ENCODE assay signal across 19 cellular contexts in the genomic region with DNA sequence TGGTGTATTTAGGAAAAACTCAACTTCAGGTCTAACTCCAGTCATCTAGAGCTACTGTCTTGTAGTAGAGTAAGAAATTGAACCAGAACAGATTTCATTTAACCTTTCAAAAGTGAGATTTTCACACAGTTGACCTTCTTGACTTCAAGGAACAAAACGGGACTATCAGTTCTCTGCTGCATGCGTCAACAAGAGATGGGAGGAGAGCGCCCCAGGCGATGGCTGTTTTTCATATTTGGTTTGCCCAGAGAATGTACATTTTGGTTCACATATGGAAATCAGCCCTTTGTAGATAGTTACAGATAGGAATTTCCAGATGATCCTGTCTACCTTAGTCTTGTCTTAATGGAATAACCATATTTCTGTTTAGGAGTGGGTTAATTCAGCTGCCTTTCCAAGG.
DNase-seq lines count a peak whose midpoint lies in the region; ATAC-seq, FAIRE-seq and TF ChIP-seq lines count a peak whose summit lies in the region.
"Had no signal": no experiment of that assay in that cellular context is flagged by ENCODE, and none has a peak within 500 bp of the region (broad histone marks: within the 10 kb centered on the region; RNA-seq: fewer than 3 reads in every experiment).

No MANE protein-coding gene starts in this region.

- H3K4me3 Mint-ChIP-seq in WTC11 (no peak overlapping the region), neural crest cell (no peak overlapping the region)
- H3K4me3 Mint-ChIP-seq: CD4-positive, alpha-beta memory T cell; GM23338; H9 had no signal

- H3K36me3 Mint-ChIP-seq in WTC11 (peaks cover 11% of the 10 kb centered on the region), neural crest cell (ENCODE audit: low read depth) (peaks cover 23% of the 10 kb centered on the region)

- H3K36me3 ChIP-seq in OCI-LY7 (ENCODE audit: insufficient read depth, low read length): peaks cover 75% of the 10 kb centered on the region

- peaks cover 3% of the 10 kb centered on the region; the same call in 1 of the 2 replicates for H3K4me1 Mint-ChIP-seq in WTC11
- H3K4me1 Mint-ChIP-seq in neural crest cell: peaks cover 7% of the 10 kb centered on the region
- H3K4me1 Mint-ChIP-seq: CD4-positive, alpha-beta memory T cell had no signal

- H3K79me2 ChIP-seq in OCI-LY7 (ENCODE audit: insufficient read depth, low read depth, low read length): no peaks in the 10 kb centered on the region

- POLR2A ChIA-PET in A549 (lab: Yijun Ruan, JAX): no interaction called here
- POLR2A ChIA-PET in WTC11 (lab: Charles Lee): no interaction called here
- POLR2A ChIA-PET in OCI-LY7 (lab: Charles Lee): interaction anchor here (0.6 to 1.0 kb wide), 2 partner anchors 13 to 39 kb away, joined by 3 read pairs; no protein-coding TSS in a partner anchor

- H3K27ac Mint-ChIP-seq in WTC11 (0 out of 2 replicates have a peak overlapping the region, but pooled peaks have one; percentile 16), neural crest cell (ENCODE audit: unreplicated experiment) (peak overlapping the region; percentile 1)
- H3K27ac Mint-ChIP-seq: CD4-positive, alpha-beta memory T cell; GM23338 had no signal

- no peak overlapping the region for H2AFZ ChIP-seq in OCI-LY7 (ENCODE audit: low read length)
- H2AFZ ChIP-seq: GM23338 had no signal

- H3K27ac ChIP-seq in A549 (no peak overlapping the region), OCI-LY7 (ENCODE audit: low read depth, low read length, poor library complexity, severe bottlenecking) (no peak overlapping the region)

- H3K4me3 ChIP-seq in A549: no peak overlapping the region
- no peak overlapping the region for H3K4me3 ChIP-seq in OCI-LY7 (ENCODE audit: low read depth, low read length, poor library complexity, severe bottlenecking)
- H3K4me3 ChIP-seq: GM23338 had no signal

- H3K9me3 ChIP-seq in A549 (no peaks in the 10 kb centered on the region), OCI-LY7 (ENCODE audit: low read length) (no peaks in the 10 kb centered on the region)

- no peak for TF ChIP-seq POLR2A in A549 (IDR thresholded peaks at IDR 0.05; ENCODE audit: low read length)

- peaks cover 3% of the 10 kb centered on the region for H3K4me1 ChIP-seq in A549
- H3K4me1 ChIP-seq in OCI-LY7 (ENCODE audit: insufficient read depth, low read length, poor library complexity, severe bottlenecking): no peaks in the 10 kb centered on the region

- ATAC-seq in A549 (no peak), WTC11 (no peak), HG03520 (IDR thresholded peaks at IDR 0.05; ENCODE audit: unreplicated experiment) (no peak)
- ATAC-seq: GM23338, HCT116 had no signal

- H3K27me3 Mint-ChIP-seq in WTC11 (ENCODE audit: low read depth) (no peaks in the 10 kb centered on the region), neural crest cell (ENCODE audit: low read depth) (no peaks in the 10 kb centered on the region)
- H3K27me3 Mint-ChIP-seq: CD4-positive, alpha-beta memory T cell had no signal

- 90% methylated on average over 4 of the region's 4 CpGs for WGBS in A549 (ENCODE audit: missing lambda C conversion rate)

- H3K9me3 Mint-ChIP-seq in WTC11: no peaks in the 10 kb centered on the region
- H3K9me3 Mint-ChIP-seq in neural crest cell: no peaks in the 10 kb centered on the region
- H3K9me3 Mint-ChIP-seq: CD4-positive, alpha-beta memory T cell; GM23338; H9 had no signal

- DNase-seq in A549 (ENCODE audit: low read depth in 1 of 2, low spot score in 1 of 2) (no peak), WTC11 (ENCODE audit: low spot score) (no peak), neural crest cell (ENCODE audit: low read depth, low spot score) (no peak), NCI-H82 (lab: John Stamatoyannopoulos, UW) (no peak), OCI-LY7 (ENCODE audit: low spot score) (no peak)
- DNase-seq: 8988T; C1 segment of cervical spinal cord; Calu3; CD4-positive, alpha-beta memory T cell; COR-L47; DMS53; DMS79 treated with DMSO at 0.1 percent for 48 hours; GF-D8; H9 had no signal

- intact Hi-C loops in OCI-LY7 (cut with micrococcal nuclease; ENCODE audit: unreplicated experiment): no loop called here

- TF ChIP-seq EP300 in A549 (IDR thresholded peaks at IDR 0.05): no peak

- TF ChIP-seq RAD21 in A549 (conservative IDR thresholded peaks at IDR 0.05 in 1 of 2, IDR thresholded peaks at IDR 0.05 in 1 of 2): no peak

- FAIRE-seq in A549 (lab: Jason Lieb, UNC): peak; percentile 94
- FAIRE-seq: GM12891, GM18507 had no signal

- TF ChIP-seq CTCF in A549 (IDR thresholded peaks at IDR 0.05) (no peak), WTC11 (IDR thresholded peaks at IDR 0.05) (no peak), neural crest cell (conservative IDR thresholded peaks at IDR 0.05) (no peak), OCI-LY7 (conservative IDR thresholded peaks at IDR 0.05; ENCODE audit: low read length) (no peak)

- CTCF ChIA-PET in A549 (lab: Yijun Ruan, JAX) (interaction anchor here (3.5 kb wide), 1 partner anchor 12 kb away, joined by 22 read pairs; no protein-coding TSS in a partner anchor), WTC11 (lab: Charles Lee) (no interaction called here), OCI-LY7 (lab: Charles Lee; ENCODE audit: unreplicated experiment) (no interaction called here)

- H3K9me2 ChIP-seq in OCI-LY7 (ENCODE audit: insufficient read depth, low read length): no peaks in the 10 kb centered on the region

- BruUV-seq in OCI-LY7 (replicated peaks; lab: Mats Ljungman, UMichigan): no TSS peak

- no peaks in the 10 kb centered on the region for H4K20me1 ChIP-seq in OCI-LY7 (ENCODE audit: insufficient read depth, low read length)

- H3K4me2 ChIP-seq in A549: no peak overlapping the region
- H3K4me2 ChIP-seq in OCI-LY7 (ENCODE audit: low read length): no peak overlapping the region
- H3K4me2 ChIP-seq: GM23338 had no signal

TF ChIP-seq in A549, 52 proteins besides CTCF, POLR2A, EP300 and RAD21 (continues in another document):
- TF ChIP-seq, protein P1, sequence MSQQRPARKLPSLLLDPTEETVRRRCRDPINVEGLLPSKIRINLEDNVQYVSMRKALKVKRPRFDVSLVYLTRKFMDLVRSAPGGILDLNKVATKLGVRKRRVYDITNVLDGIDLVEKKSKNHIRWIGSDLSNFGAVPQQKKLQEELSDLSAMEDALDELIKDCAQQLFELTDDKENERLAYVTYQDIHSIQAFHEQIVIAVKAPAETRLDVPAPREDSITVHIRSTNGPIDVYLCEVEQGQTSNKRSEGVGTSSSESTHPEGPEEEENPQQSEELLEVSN (IDR thresholded peaks at IDR 0.05; ENCODE audit: borderline replicate concordance, low read depth): no peak
- TF ChIP-seq EHMT2 (IDR thresholded peaks at IDR 0.05; ENCODE audit: low read depth) (no peak), EHF (CRISPR knock-in tag; IDR thresholded peaks at IDR 0.05) (no peak), JUN (IDR thresholded peaks at IDR 0.05) (no peak)
- TF ChIP-seq, protein P2, sequence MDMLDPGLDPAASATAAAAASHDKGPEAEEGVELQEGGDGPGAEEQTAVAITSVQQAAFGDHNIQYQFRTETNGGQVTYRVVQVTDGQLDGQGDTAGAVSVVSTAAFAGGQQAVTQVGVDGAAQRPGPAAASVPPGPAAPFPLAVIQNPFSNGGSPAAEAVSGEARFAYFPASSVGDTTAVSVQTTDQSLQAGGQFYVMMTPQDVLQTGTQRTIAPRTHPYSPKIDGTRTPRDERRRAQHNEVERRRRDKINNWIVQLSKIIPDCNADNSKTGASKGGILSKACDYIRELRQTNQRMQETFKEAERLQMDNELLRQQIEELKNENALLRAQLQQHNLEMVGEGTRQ (IDR thresholded peaks at IDR 0.05): no peak
- TF ChIP-seq, protein P3, sequence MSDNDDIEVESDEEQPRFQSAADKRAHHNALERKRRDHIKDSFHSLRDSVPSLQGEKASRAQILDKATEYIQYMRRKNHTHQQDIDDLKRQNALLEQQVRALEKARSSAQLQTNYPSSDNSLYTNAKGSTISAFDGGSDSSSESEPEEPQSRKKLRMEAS (IDR thresholded peaks at IDR 0.05): no peak

TF ChIP-seq in WTC11, 78 proteins besides CTCF, POLR2A, EP300 and RAD21 (continues in another document):
- TF ChIP-seq JAZF1 (CRISPR knock-in tag; IDR thresholded peaks at IDR 0.05) (no peak), IRF2 (CRISPR knock-in tag; IDR thresholded peaks at IDR 0.05; ENCODE audit: borderline replicate concordance, low read depth) (no peak), MXD4 (CRISPR knock-in tag; IDR thresholded peaks at IDR 0.05; ENCODE audit: borderline replicate concordance) (no peak), TCF7 (CRISPR knock-in tag; IDR thresholded peaks at IDR 0.05; ENCODE audit: low read depth) (no peak), PRRX2 (CRISPR knock-in tag; IDR thresholded peaks at IDR 0.05) (no peak), ZNF423 (CRISPR knock-in tag; IDR thresholded peaks at IDR 0.05) (no peak)
- TF ChIP-seq, protein P4, sequence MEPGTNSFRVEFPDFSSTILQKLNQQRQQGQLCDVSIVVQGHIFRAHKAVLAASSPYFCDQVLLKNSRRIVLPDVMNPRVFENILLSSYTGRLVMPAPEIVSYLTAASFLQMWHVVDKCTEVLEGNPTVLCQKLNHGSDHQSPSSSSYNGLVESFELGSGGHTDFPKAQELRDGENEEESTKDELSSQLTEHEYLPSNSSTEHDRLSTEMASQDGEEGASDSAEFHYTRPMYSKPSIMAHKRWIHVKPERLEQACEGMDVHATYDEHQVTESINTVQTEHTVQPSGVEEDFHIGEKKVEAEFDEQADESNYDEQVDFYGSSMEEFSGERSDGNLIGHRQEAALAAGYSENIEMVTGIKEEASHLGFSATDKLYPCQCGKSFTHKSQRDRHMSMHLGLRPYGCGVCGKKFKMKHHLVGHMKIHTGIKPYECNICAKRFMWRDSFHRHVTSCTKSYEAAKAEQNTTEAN (CRISPR knock-in tag; IDR thresholded peaks at IDR 0.05): no peak
- TF ChIP-seq, protein P5, sequence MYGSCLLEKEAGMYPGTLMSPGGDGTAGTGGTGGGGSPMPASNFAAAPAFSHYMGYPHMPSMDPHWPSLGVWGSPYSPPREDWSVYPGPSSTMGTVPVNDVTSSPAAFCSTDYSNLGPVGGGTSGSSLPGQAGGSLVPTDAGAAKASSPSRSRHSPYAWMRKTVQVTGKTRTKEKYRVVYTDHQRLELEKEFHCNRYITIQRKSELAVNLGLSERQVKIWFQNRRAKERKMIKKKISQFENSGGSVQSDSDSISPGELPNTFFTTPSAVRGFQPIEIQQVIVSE (CRISPR knock-in tag; IDR thresholded peaks at IDR 0.05; ENCODE audit: borderline replicate concordance): no peak
- TF ChIP-seq, protein P2 (CRISPR knock-in tag; IDR thresholded peaks at IDR 0.05): no peak
